1 cellular context compared by ENCODE assay signal in genomic region chr19:48813123-48813911, GRCh38.
TF ChIP-seq lines count a peak whose summit lies in the region.

No MANE protein-coding gene starts in this region.

TF ChIP-seq in GM23338, 12 proteins besides CTCF, POLR2A, EP300 and RAD21 (continued from another document):
- TF ChIP-seq EZH2phosphoT487 (IDR thresholded peaks at IDR 0.05; ENCODE audit: unreplicated experiment) = no peak
- TF ChIP-seq POLR2AphosphoS5 (IDR thresholded peaks at IDR 0.05; ENCODE audit: low read depth) = no peak
- no peak for TF ChIP-seq ZNF114 (CRISPR knock-in tag; IDR thresholded peaks at IDR 0.05)
- TF ChIP-seq ETS1 (IDR thresholded peaks at IDR 0.05) = no peak
- TF ChIP-seq, protein P1, sequence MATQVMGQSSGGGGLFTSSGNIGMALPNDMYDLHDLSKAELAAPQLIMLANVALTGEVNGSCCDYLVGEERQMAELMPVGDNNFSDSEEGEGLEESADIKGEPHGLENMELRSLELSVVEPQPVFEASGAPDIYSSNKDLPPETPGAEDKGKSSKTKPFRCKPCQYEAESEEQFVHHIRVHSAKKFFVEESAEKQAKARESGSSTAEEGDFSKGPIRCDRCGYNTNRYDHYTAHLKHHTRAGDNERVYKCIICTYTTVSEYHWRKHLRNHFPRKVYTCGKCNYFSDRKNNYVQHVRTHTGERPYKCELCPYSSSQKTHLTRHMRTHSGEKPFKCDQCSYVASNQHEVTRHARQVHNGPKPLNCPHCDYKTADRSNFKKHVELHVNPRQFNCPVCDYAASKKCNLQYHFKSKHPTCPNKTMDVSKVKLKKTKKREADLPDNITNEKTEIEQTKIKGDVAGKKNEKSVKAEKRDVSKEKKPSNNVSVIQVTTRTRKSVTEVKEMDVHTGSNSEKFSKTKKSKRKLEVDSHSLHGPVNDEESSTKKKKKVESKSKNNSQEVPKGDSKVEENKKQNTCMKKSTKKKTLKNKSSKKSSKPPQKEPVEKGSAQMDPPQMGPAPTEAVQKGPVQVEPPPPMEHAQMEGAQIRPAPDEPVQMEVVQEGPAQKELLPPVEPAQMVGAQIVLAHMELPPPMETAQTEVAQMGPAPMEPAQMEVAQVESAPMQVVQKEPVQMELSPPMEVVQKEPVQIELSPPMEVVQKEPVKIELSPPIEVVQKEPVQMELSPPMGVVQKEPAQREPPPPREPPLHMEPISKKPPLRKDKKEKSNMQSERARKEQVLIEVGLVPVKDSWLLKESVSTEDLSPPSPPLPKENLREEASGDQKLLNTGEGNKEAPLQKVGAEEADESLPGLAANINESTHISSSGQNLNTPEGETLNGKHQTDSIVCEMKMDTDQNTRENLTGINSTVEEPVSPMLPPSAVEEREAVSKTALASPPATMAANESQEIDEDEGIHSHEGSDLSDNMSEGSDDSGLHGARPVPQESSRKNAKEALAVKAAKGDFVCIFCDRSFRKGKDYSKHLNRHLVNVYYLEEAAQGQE (IDR thresholded peaks at IDR 0.05; ENCODE audit: unreplicated experiment) = no peak
- TF ChIP-seq NANOG (IDR thresholded peaks at IDR 0.05; ENCODE audit: borderline replicate concordance) = no peak
- TF ChIP-seq STAT1 (IDR thresholded peaks at IDR 0.05; ENCODE audit: unreplicated experiment) = no peak
TF ChIP-seq in GM23338: peak in this region for 0.
